Comparison of ENCODE assay signal across 31 cellular contexts in genomic region chr20:3349786-3350185, GRCh38.
"Had no signal": no experiment of that assay in that cellular context is flagged by ENCODE, and none has a peak within 500 bp of the region (broad histone marks: within the 10 kb centered on the region; RNA-seq: fewer than 3 reads in every experiment).

No MANE protein-coding gene starts in this region.

- DNase-seq: activated B cell treated with CpG ODN at 0.5 μM for 24 hours; activated CD4-positive, alpha-beta T cell treated with anti-CD3 and anti-CD28 coated beads for 48 hours; activated CD4-positive, alpha-beta T cell treated with anti-CD3 and anti-CD28 coated beads, Interleukin-2, amount 50 U/mL, for 1 hour; activated CD4-positive, alpha-beta T cell treated with anti-CD3 and anti-CD28 coated beads, Interleukin-2, amount 50 U/mL, for 48 hours; activated CD8-positive, alpha-beta memory T cell treated with anti-CD3 and anti-CD28 coated beads for 24 hours; activated CD8-positive, alpha-beta T cell treated with anti-CD3 and anti-CD28 coated beads for 36 hours; activated effector memory CD4-positive, alpha-beta T cell treated with anti-CD3 and anti-CD28 coated beads, Interleukin-2, amount 50 U/mL, for 16 hours; activated naive CD4-positive, alpha-beta T cell treated with anti-CD3 and anti-CD28 coated beads for 36 hours; activated naive CD8-positive, alpha-beta T cell treated with anti-CD3 and anti-CD28 coated beads for 36 hours; activated naive CD8-positive, alpha-beta T cell treated with anti-CD3 and anti-CD28 coated beads, Interleukin-2, amount 50 U/mL, for 24 hours; activated T-cell treated with anti-CD3 and anti-CD28 coated beads, Interleukin-2, amount 50 U/mL, for 4 hours; adrenal gland; amygdala; aorta; body of pancreas; central memory CD4-positive, alpha-beta T cell; cerebellar nuclear complex; colonic mucosa; dermis blood vessel endothelial cell; effector CD4-positive, alpha-beta T cell; esophagus squamous epithelium; foreskin melanocyte; head of caudate nucleus; T-helper 1 cell; T-helper 17 cell; T1000; WERI-Rb-1 had no signal

- H3K4me3 ChIP-seq: adrenal gland, body of pancreas, colonic mucosa, esophagus squamous epithelium had no signal

- H3K27ac ChIP-seq: adrenal gland, body of pancreas, colonic mucosa, epithelial cell of prostate, esophagus squamous epithelium, WERI-Rb-1 had no signal

- ATAC-seq: activated CD4-positive, CD25-positive, alpha-beta regulatory T cell treated with anti-CD3 and anti-CD28 coated beads, Interleukin-2, amount 50 U/mL, for 24 hours; activated CD8-positive, alpha-beta T cell treated with anti-CD3 and anti-CD28 coated beads for 36 hours; activated naive CD8-positive, alpha-beta T cell treated with anti-CD3 and anti-CD28 coated beads, Interleukin-2, amount 50 U/mL, for 24 hours; activated T-cell treated with anti-CD3 and anti-CD28 coated beads, Interleukin-2, amount 50 U/mL, for 4 hours; body of pancreas; T-helper 17 cell had no signal

- H3K4me1 ChIP-seq: adrenal gland, body of pancreas, colonic mucosa, esophagus squamous epithelium had no signal

- H3K9me3 ChIP-seq: adrenal gland, body of pancreas, colonic mucosa, esophagus squamous epithelium had no signal

- H3K27me3 ChIP-seq: adrenal gland, body of pancreas, colonic mucosa, esophagus squamous epithelium had no signal

- FAIRE-seq: endometrium, endothelial cell of umbilical vein had no signal

- H3K36me3 ChIP-seq: colonic mucosa, WERI-Rb-1 had no signal
